Comparison of ENCODE assay signal across 25 cellular contexts in the genomic region with DNA sequence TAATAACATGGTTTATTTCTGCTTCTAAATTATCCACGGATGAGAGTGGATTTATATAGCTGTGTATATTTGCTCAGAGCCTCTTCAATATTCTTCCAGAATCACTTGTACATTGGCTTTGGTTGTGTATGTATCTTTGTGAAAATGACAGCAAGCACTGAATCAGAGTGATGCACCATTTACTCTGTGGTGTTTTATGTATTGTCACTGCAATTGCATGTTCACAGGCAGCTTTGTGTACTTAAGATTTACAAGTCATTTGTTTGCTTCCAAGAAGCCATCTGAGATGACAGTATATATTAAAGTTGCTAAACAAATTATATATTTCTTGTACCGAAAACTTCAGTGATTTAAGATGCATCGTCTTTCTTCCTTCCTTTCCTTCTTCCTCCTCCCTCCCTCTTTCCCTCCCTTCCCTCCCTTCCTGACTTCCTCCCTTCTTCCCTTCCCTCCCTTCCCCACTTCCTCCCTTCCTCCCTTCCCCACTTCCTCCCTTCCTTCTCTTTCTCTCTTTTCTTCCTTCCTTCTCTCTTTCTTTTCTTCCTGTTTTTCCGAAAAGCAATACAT.
DNase-seq lines count a peak whose midpoint lies in the region; ATAC-seq and TF ChIP-seq lines count a peak whose summit lies in the region.
"Had no signal": no experiment of that assay in that cellular context is flagged by ENCODE, and none has a peak within 500 bp of the region (broad histone marks: within the 10 kb centered on the region; RNA-seq: fewer than 3 reads in every experiment).

No MANE protein-coding gene starts in this region.

- no peaks in the 10 kb centered on the region for H3K27me3 Mint-ChIP-seq in nephron (ENCODE audit: low read depth)
- H3K27me3 Mint-ChIP-seq: activated CD4-positive, alpha-beta memory T cell treated with anti-CD3 and anti-CD28 coated beads for 36 hours; activated naive CD8-positive, alpha-beta T cell treated with anti-CD3 and anti-CD28 coated beads, Interleukin-2, amount 50 U/mL, for 24 hours; CD4-positive, CD25-positive, alpha-beta regulatory T cell; natural killer cell treated with Interleukin-12 subunit alpha and Interleukin-12 subunit beta and Interleukin-15 and Interleukin-18, amount 100 ng/mL, for 72 hours; stimulated activated naive B cell treated with anti-CD40 and anti-IgM and Interleukin-4, amounts not matched to agents 10 μg/mL and 1 μg/mL and 100 μg/mL, for 72 hours; type B pancreatic cell had no signal

- H3K27ac Mint-ChIP-seq in nephron: peak overlapping the region in 2 of 3 experiments; percentile 32 to 72
- H3K27ac Mint-ChIP-seq: activated CD4-positive, alpha-beta memory T cell treated with anti-CD3 and anti-CD28 coated beads for 36 hours; activated naive CD8-positive, alpha-beta T cell treated with anti-CD3 and anti-CD28 coated beads, Interleukin-2, amount 50 U/mL, for 24 hours; CD4-positive, CD25-positive, alpha-beta regulatory T cell; natural killer cell treated with Interleukin-12 subunit alpha and Interleukin-12 subunit beta and Interleukin-15 and Interleukin-18, amount 100 ng/mL, for 72 hours; stimulated activated naive B cell treated with anti-CD40 and anti-IgM and Interleukin-4, amounts not matched to agents 10 μg/mL and 1 μg/mL and 100 μg/mL, for 72 hours; T-helper 2 cell treated with Interferon-gamma antibody and Interleukin-4, amounts not matched to agents 5 μg/mL and 100 μg/mL, for 36 hours; type B pancreatic cell had no signal

- ATAC-seq in HG02571 (IDR thresholded peaks at IDR 0.05; ENCODE audit: unreplicated experiment) (no peak), GM21717 (IDR thresholded peaks at IDR 0.05; ENCODE audit: unreplicated experiment) (no peak)
- ATAC-seq: activated naive CD8-positive, alpha-beta T cell treated with anti-CD3 and anti-CD28 coated beads, Interleukin-2, amount 50 U/mL, for 24 hours; left colon; natural killer cell treated with Interleukin-12 subunit alpha and Interleukin-12 subunit beta and Interleukin-15 and Interleukin-18, amount 100 ng/mL, for 72 hours; stimulated activated naive B cell treated with anti-CD40 and anti-IgM and Interleukin-4, amounts not matched to agents 10 μg/mL and 1 μg/mL and 100 μg/mL, for 72 hours had no signal

- no peak overlapping the region for H3K4me3 Mint-ChIP-seq in nephron
- H3K4me3 Mint-ChIP-seq: activated CD4-positive, alpha-beta memory T cell treated with anti-CD3 and anti-CD28 coated beads for 36 hours; activated naive CD8-positive, alpha-beta T cell treated with anti-CD3 and anti-CD28 coated beads, Interleukin-2, amount 50 U/mL, for 24 hours; CD4-positive, CD25-positive, alpha-beta regulatory T cell; natural killer cell treated with Interleukin-12 subunit alpha and Interleukin-12 subunit beta and Interleukin-15 and Interleukin-18, amount 100 ng/mL, for 72 hours; stimulated activated naive B cell treated with anti-CD40 and anti-IgM and Interleukin-4, amounts not matched to agents 10 μg/mL and 1 μg/mL and 100 μg/mL, for 72 hours; T-helper 2 cell treated with Interferon-gamma antibody and Interleukin-4, amounts not matched to agents 5 μg/mL and 100 μg/mL, for 36 hours; type B pancreatic cell had no signal

- H3K4me1 Mint-ChIP-seq in nephron: no peaks in the 10 kb centered on the region
- H3K4me1 Mint-ChIP-seq: activated naive CD8-positive, alpha-beta T cell treated with anti-CD3 and anti-CD28 coated beads, Interleukin-2, amount 50 U/mL, for 24 hours; CD4-positive, CD25-positive, alpha-beta regulatory T cell; stimulated activated naive B cell treated with anti-CD40 and anti-IgM and Interleukin-4, amounts not matched to agents 10 μg/mL and 1 μg/mL and 100 μg/mL, for 72 hours had no signal

- no peak for TF ChIP-seq CTCF in nephron (IDR thresholded peaks at IDR 0.05; ENCODE audit: unreplicated experiment in 3 of 3)

- no peaks in the 10 kb centered on the region for H3K27me3 ChIP-seq in H7 (ENCODE audit: control insufficient read depth, insufficient read depth, low read length)

- DNase-seq in NCI-H1417 (lab: John Stamatoyannopoulos, UW) (peak; percentile 45 to 87 (median 75)), NCI-H1417 treated with DMSO at 0.1 percent for 48 hours (lab: John Stamatoyannopoulos, UW) (no peak), NCI-H187 (lab: John Stamatoyannopoulos, UW) (peak; percentile 36 to 39), NCI-H748 (lab: John Stamatoyannopoulos, UW; ENCODE audit: unreplicated experiment) (peak; percentile 23), H7 (no peak)
- DNase-seq: 8988T; activated CD4-positive, alpha-beta memory T cell treated with anti-CD3 and anti-CD28 coated beads for 36 hours; activated CD4-positive, alpha-beta T cell treated with anti-CD3 and anti-CD28 coated beads for 1 hour; activated naive CD4-positive, alpha-beta T cell; activated naive CD8-positive, alpha-beta T cell treated with anti-CD3 and anti-CD28 coated beads, Interleukin-2, amount 50 U/mL, for 24 hours; CD4-positive, CD25-positive, alpha-beta regulatory T cell; cortex of kidney; effector memory CD4-positive, alpha-beta T cell; Karpas-422; left colon; NCI-H2107; NCI-H524; SHP77 treated with DMSO at 0.1 percent for 48 hours; stimulated activated naive B cell treated with anti-CD40 and anti-IgM and Interleukin-4, amounts not matched to agents 10 μg/mL and 1 μg/mL and 100 μg/mL, for 72 hours had no signal

- peaks cover 11% of the 10 kb centered on the region for H3K9me3 Mint-ChIP-seq in nephron
- H3K9me3 Mint-ChIP-seq: T-helper 2 cell treated with Interferon-gamma antibody and Interleukin-4, amounts not matched to agents 5 μg/mL and 100 μg/mL, for 36 hours had no signal

- H3K4me3 ChIP-seq in H7 (ENCODE audit: insufficient read depth, low read depth, low read length): no peak overlapping the region

- H3K36me3 Mint-ChIP-seq in nephron (ENCODE audit: low read depth): peaks cover 11% of the 10 kb centered on the region
- H3K36me3 Mint-ChIP-seq: activated CD4-positive, alpha-beta memory T cell treated with anti-CD3 and anti-CD28 coated beads for 36 hours; CD4-positive, CD25-positive, alpha-beta regulatory T cell; stimulated activated naive B cell treated with anti-CD40 and anti-IgM and Interleukin-4, amounts not matched to agents 10 μg/mL and 1 μg/mL and 100 μg/mL, for 72 hours; type B pancreatic cell had no signal

- no peaks in the 10 kb centered on the region for H3K36me3 ChIP-seq in H7 (replicated peaks; ENCODE audit: control insufficient read depth, insufficient read depth, low read length)

Comparison
In these comparisons a context has a peak if more than half of its experiments do, and no peak if none do; other contexts are left out.
1. DNase-seq: peak in NCI-H1417 (3 of 3), NCI-H187 (2 of 2) and NCI-H748 (single experiment); none in NCI-H1417 treated with DMSO at 0.1 percent for 48 hours (single experiment) and H7 (single experiment).